1 cellular context compared by ENCODE assay signal in genomic region chr12:104505095-104505819, GRCh38.
TF ChIP-seq lines count a peak whose summit lies in the region.

No MANE protein-coding gene starts in this region.

TF ChIP-seq in HEK293, 187 proteins besides CTCF, POLR2A, EP300 and RAD21 (continued from another document and continues in another):
- TF ChIP-seq, protein P1, sequence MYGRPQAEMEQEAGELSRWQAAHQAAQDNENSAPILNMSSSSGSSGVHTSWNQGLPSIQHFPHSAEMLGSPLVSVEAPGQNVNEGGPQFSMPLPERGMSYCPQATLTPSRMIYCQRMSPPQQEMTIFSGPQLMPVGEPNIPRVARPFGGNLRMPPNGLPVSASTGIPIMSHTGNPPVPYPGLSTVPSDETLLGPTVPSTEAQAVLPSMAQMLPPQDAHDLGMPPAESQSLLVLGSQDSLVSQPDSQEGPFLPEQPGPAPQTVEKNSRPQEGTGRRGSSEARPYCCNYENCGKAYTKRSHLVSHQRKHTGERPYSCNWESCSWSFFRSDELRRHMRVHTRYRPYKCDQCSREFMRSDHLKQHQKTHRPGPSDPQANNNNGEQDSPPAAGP (tag by site-specific recombination; IDR thresholded peaks at IDR 0.05), result no peak
- TF ChIP-seq ZNF121 (tag by site-specific recombination; IDR thresholded peaks at IDR 0.05) (no peak), ZNF2 (tag by site-specific recombination; IDR thresholded peaks at IDR 0.05) (no peak), INSM2 (tag by site-specific recombination; IDR thresholded peaks at IDR 0.05) (no peak), ZNF239 (tag by site-specific recombination; IDR thresholded peaks at IDR 0.05) (no peak), ZNF654 (tag by site-specific recombination; IDR thresholded peaks at IDR 0.05; ENCODE audit: low read depth) (no peak), ZNF292 (tag by site-specific recombination; IDR thresholded peaks at IDR 0.05; ENCODE audit: borderline replicate concordance, low read depth) (no peak), RBAK (tag by site-specific recombination; IDR thresholded peaks at IDR 0.05) (no peak), ZBTB44 (tag by site-specific recombination; IDR thresholded peaks at IDR 0.05) (no peak), ZBTB7A (tag by site-specific recombination; IDR thresholded peaks at IDR 0.05; ENCODE audit: low read depth) (no peak), ZNF221 (tag by site-specific recombination; IDR thresholded peaks at IDR 0.05; ENCODE audit: borderline replicate concordance) (no peak), ZNF549 (tag by site-specific recombination; IDR thresholded peaks at IDR 0.05) (no peak), ZNF223 (tag by site-specific recombination; IDR thresholded peaks at IDR 0.05) (no peak), ZNF670 (tag by site-specific recombination; IDR thresholded peaks at IDR 0.05; ENCODE audit: low read depth) (no peak), ZNF792 (tag by site-specific recombination; IDR thresholded peaks at IDR 0.05) (no peak), AEBP2 (tag by site-specific recombination; IDR thresholded peaks at IDR 0.05; ENCODE audit: borderline replicate concordance) (no peak), ZNF248 (tag by site-specific recombination; IDR thresholded peaks at IDR 0.05) (no peak), ZNF19 (tag by site-specific recombination; IDR thresholded peaks at IDR 0.05; ENCODE audit: low read depth) (no peak), ZNF488 (tag by site-specific recombination; IDR thresholded peaks at IDR 0.05) (no peak), WT1 (tag by site-specific recombination; IDR thresholded peaks at IDR 0.05) (no peak), BCL11B (tag by site-specific recombination; IDR thresholded peaks at IDR 0.05; ENCODE audit: low read depth) (no peak), ZNF701 (tag by site-specific recombination; IDR thresholded peaks at IDR 0.05) (no peak), ZNF561 (tag by site-specific recombination; IDR thresholded peaks at IDR 0.05; ENCODE audit: borderline replicate concordance) (no peak), ZNF416 (tag by site-specific recombination; IDR thresholded peaks at IDR 0.05) (no peak), ZNF394 (tag by site-specific recombination; IDR thresholded peaks at IDR 0.05; ENCODE audit: borderline replicate concordance) (no peak), ATF2 (tag by site-specific recombination; IDR thresholded peaks at IDR 0.05; ENCODE audit: low read depth) (no peak), OVOL3 (tag by site-specific recombination; IDR thresholded peaks at IDR 0.05) (peak; percentile 95), ZNF404 (tag by site-specific recombination; IDR thresholded peaks at IDR 0.05) (no peak), PRDM2 (tag by site-specific recombination; IDR thresholded peaks at IDR 0.05; ENCODE audit: borderline replicate concordance) (no peak), GLI2 (tag by site-specific recombination; IDR thresholded peaks at IDR 0.05; ENCODE audit: borderline replicate concordance, low read depth) (peak; percentile 89), ZNF140 (tag by site-specific recombination; IDR thresholded peaks at IDR 0.05) (no peak), ZEB2 (tag by site-specific recombination; IDR thresholded peaks at IDR 0.05) (no peak), ZNF391 (tag by site-specific recombination; IDR thresholded peaks at IDR 0.05; ENCODE audit: borderline replicate concordance, low read depth) (no peak), KLF10 (tag by site-specific recombination; IDR thresholded peaks at IDR 0.05) (peak; percentile 66), SALL2 (tag by site-specific recombination; IDR thresholded peaks at IDR 0.05; ENCODE audit: borderline replicate concordance) (no peak), IKZF3 (tag by site-specific recombination; IDR thresholded peaks at IDR 0.05) (no peak), ZBTB48 (tag by site-specific recombination; IDR thresholded peaks at IDR 0.05) (no peak), KLF16 (tag by site-specific recombination; IDR thresholded peaks at IDR 0.05) (no peak), EGR2 (tag by site-specific recombination; IDR thresholded peaks at IDR 0.05; ENCODE audit: low read depth) (no peak), ZNF658 (tag by site-specific recombination; IDR thresholded peaks at IDR 0.05) (no peak), ZFP41 (tag by site-specific recombination; IDR thresholded peaks at IDR 0.05; ENCODE audit: borderline replicate concordance) (no peak), ZBTB1 (tag by site-specific recombination; IDR thresholded peaks at IDR 0.05) (0 out of 2 replicates have a peak, but pooled peaks have one; percentile 20), YY1 (tag by site-specific recombination; IDR thresholded peaks at IDR 0.05) (no peak), ZBTB49 (tag by site-specific recombination; IDR thresholded peaks at IDR 0.05; ENCODE audit: low read depth) (no peak), ZNF354C (tag by site-specific recombination; IDR thresholded peaks at IDR 0.05; ENCODE audit: borderline replicate concordance, low read depth) (no peak)
- TF ChIP-seq, protein P2, sequence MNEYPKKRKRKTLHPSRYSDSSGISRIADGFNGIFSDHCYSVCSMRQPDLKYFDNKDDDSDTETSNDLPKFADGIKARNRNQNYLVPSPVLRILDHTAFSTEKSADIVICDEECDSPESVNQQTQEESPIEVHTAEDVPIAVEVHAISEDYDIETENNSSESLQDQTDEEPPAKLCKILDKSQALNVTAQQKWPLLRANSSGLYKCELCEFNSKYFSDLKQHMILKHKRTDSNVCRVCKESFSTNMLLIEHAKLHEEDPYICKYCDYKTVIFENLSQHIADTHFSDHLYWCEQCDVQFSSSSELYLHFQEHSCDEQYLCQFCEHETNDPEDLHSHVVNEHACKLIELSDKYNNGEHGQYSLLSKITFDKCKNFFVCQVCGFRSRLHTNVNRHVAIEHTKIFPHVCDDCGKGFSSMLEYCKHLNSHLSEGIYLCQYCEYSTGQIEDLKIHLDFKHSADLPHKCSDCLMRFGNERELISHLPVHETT (tag by site-specific recombination; IDR thresholded peaks at IDR 0.05), result no peak
- TF ChIP-seq, protein P3, sequence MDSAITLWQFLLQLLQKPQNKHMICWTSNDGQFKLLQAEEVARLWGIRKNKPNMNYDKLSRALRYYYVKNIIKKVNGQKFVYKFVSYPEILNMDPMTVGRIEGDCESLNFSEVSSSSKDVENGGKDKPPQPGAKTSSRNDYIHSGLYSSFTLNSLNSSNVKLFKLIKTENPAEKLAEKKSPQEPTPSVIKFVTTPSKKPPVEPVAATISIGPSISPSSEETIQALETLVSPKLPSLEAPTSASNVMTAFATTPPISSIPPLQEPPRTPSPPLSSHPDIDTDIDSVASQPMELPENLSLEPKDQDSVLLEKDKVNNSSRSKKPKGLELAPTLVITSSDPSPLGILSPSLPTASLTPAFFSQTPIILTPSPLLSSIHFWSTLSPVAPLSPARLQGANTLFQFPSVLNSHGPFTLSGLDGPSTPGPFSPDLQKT (IDR thresholded peaks at IDR 0.05; ENCODE audit: borderline replicate concordance, low read depth, low read length), result no peak
